ENCODE assay signal across 18 cellular contexts in the genomic region with DNA sequence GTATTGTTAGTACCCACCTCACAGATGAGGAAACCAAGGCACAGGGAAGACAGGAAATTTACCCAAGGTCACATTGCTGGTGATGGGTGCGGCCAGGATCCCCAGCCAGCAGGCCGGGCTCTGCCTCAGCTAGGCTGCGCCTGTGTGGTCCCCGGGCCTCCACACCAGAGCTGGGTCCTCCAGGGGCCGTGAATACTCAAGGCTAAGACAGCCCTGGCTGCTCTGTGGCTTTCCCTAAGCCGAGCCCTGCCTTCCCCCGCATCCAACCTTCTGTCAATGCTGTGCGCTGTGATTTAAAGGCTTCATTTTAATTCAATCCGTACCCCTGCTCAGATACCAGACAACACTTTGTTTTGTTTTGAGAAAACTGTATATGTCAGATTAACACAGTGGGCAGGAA.
DNase-seq lines count a peak whose midpoint lies in the region; ATAC-seq, FAIRE-seq and TF ChIP-seq lines count a peak whose summit lies in the region.
"Had no signal": no experiment of that assay in that cellular context is flagged by ENCODE, and none has a peak within 500 bp of the region (broad histone marks: within the 10 kb centered on the region; RNA-seq: fewer than 3 reads in every experiment).

No MANE protein-coding gene starts in this region.

- DNase-seq in HepG2 (ENCODE audit: low spot score), result no peak
- DNase-seq in right lobe of liver, result no peak
- peak; percentile 28 for DNase-seq in iPS-NIHi11 (ENCODE audit: low spot score)
- DNase-seq in posterior vena cava (ENCODE audit: low spot score), result peak; percentile 70
- DNase-seq in GM19240 (ENCODE audit: insufficient read length, low spot score), result no peak
- DNase-seq in CD8-positive, alpha-beta T cell, result no peak
- DNase-seq: COR-L47, DMS153, H9, NCI-H187, NCI-H345, NCI-H526, SHP77 had no signal

- H3K27me3 Mint-ChIP-seq in CD8-positive, alpha-beta T cell (ENCODE audit: low read depth), result peaks cover 4% of the 10 kb centered on the region

- no peak for ATAC-seq in HepG2
- no peak for ATAC-seq in right lobe of liver
- no peak for ATAC-seq in GM18907 (IDR thresholded peaks at IDR 0.05; ENCODE audit: unreplicated experiment)
- ATAC-seq in CD8-positive, alpha-beta T cell, result no peak

- H3K27ac Mint-ChIP-seq in CD8-positive, alpha-beta T cell, result no peak overlapping the region
- H3K27ac Mint-ChIP-seq: H9 had no signal

- H3K4me2 ChIP-seq in HepG2 (ENCODE audit: low read depth, low read length), result no peak overlapping the region

- no peak for FAIRE-seq in HepG2 (lab: Jason Lieb, UNC)
- FAIRE-seq: A204.1, GM12892, RCC 7860 had no signal

- POLR2A ChIA-PET in HepG2 (lab: Yijun Ruan, JAX), result no interaction called here
- POLR2A ChIA-PET in CD8-positive, alpha-beta T cell (lab: Charles Lee), result no interaction called here

- H3K4me1 Mint-ChIP-seq in CD8-positive, alpha-beta T cell (ENCODE audit: low read depth), result no peaks in the 10 kb centered on the region

- no peak overlapping the region for H3K4me3 Mint-ChIP-seq in CD8-positive, alpha-beta T cell
- H3K4me3 Mint-ChIP-seq: H9 had no signal

- H3K4me1 ChIP-seq in HepG2 (ENCODE audit: insufficient read depth, low read length) (peaks cover 35% of the 10 kb centered on the region), right lobe of liver (peaks cover 0 to 15% (median 3%) of the 10 kb centered on the region in 4 donors)
- H3K4me1 ChIP-seq in CD8-positive, alpha-beta T cell (ENCODE audit: insufficient read depth, low read length), result no peaks in the 10 kb centered on the region

- WGBS in HepG2 (ENCODE audit: low lambda C conversion rate), result 57% methylated on average over 9 of the region's 9 CpGs
- 94% methylated on average over 6 of the region's 9 CpGs for WGBS in right lobe of liver (ENCODE audit: insufficient coverage, low coverage, low lambda C conversion rate, missing lambda C conversion rate)

- CTCF ChIA-PET in HepG2 (lab: Yijun Ruan, JAX; ENCODE audit: low intra/inter-chr PET ratio, low total read pairs), result no interaction called here
- CTCF ChIA-PET in CD8-positive, alpha-beta T cell (lab: Charles Lee), result no interaction called here

- no peak for TF ChIP-seq EP300 in HepG2 (IDR thresholded peaks at IDR 0.05; ENCODE audit: low read depth in 2 of 2, low read length in 2 of 2)
- TF ChIP-seq EP300 in HepG2 (CRISPR knock-in tag; IDR thresholded peaks at IDR 0.05; ENCODE audit: borderline replicate concordance), result no peak

- H4K20me1 ChIP-seq in HepG2 (ENCODE audit: insufficient read depth, low read length), result no peaks in the 10 kb centered on the region

- no peak for TF ChIP-seq RAD21 in HepG2 (CRISPR knock-in tag; IDR thresholded peaks at IDR 0.05)

- TF ChIP-seq CTCF in HepG2 (CRISPR knock-in tag; IDR thresholded peaks at IDR 0.05) (no peak), right lobe of liver (IDR thresholded peaks at IDR 0.05) (no peak)
- TF ChIP-seq CTCF in CD8-positive, alpha-beta T cell (IDR thresholded peaks at IDR 0.05), result no peak

- no peak overlapping the region for H2AFZ ChIP-seq in HepG2 (ENCODE audit: low read length)

- in situ Hi-C loops in HepG2 (cut with HindIII; ENCODE audit: extremely low pct_ligation_motif_present, low pct_unique_long_range_greater_than_20kb), result no loop called here

- no peaks in the 10 kb centered on the region for H3K9me3 Mint-ChIP-seq in CD8-positive, alpha-beta T cell
- H3K9me3 Mint-ChIP-seq: H9 had no signal

- H3K27me3 ChIP-seq in HepG2 (ENCODE audit: control insufficient read depth in 1 of 2, insufficient read depth in 2 of 2, low read length in 2 of 2) (peaks cover 10 to 25% of the 10 kb centered on the region in 2 experiments; a peak in 4 of 5 replicates), right lobe of liver (no peaks in the 10 kb centered on the region)
- no peaks in the 10 kb centered on the region for H3K27me3 ChIP-seq in CD8-positive, alpha-beta T cell (ENCODE audit: insufficient read depth, low read length)

- H3K27ac ChIP-seq in HepG2 (ENCODE audit: extremely low read length, insufficient read depth, low read length) (no peak overlapping the region), right lobe of liver (no peak overlapping the region)
- H3K27ac ChIP-seq in CD8-positive, alpha-beta T cell (ENCODE audit: low read depth, low read length), result no peak overlapping the region
- H3K27ac ChIP-seq: C4-2B had no signal

- no peaks in the 10 kb centered on the region for H3K79me2 ChIP-seq in HepG2 (ENCODE audit: insufficient read depth, low read length)

- no peaks in the 10 kb centered on the region for H3K9me3 ChIP-seq in HepG2 (ENCODE audit: low read length)
- H3K9me3 ChIP-seq in right lobe of liver, result no peaks in the 10 kb centered on the region
- H3K9me3 ChIP-seq in CD8-positive, alpha-beta T cell (ENCODE audit: low read length), result no peaks in the 10 kb centered on the region

- BruUV-seq in HepG2 (replicated peaks; lab: Mats Ljungman, UMichigan), result no TSS peak

- no peak overlapping the region for H3K9ac ChIP-seq in HepG2 (ENCODE audit: insufficient read depth, low read depth, low read length)

- H3K36me3 Mint-ChIP-seq in CD8-positive, alpha-beta T cell, result no peaks in the 10 kb centered on the region

- H3K36me3 ChIP-seq in HepG2 (replicated peaks in 1 of 2; ENCODE audit: control insufficient read depth in 1 of 2, insufficient read depth in 2 of 2, low read length in 2 of 2) (no peaks in the 10 kb centered on the region), right lobe of liver (no peaks in the 10 kb centered on the region)
- no peaks in the 10 kb centered on the region for H3K36me3 ChIP-seq in CD8-positive, alpha-beta T cell (ENCODE audit: insufficient read depth, low read length)

- intact Hi-C loops in HepG2 (cut with micrococcal nuclease; ENCODE audit: unreplicated experiment), result no loop called here
- intact Hi-C loops in right lobe of liver (cut with DNase I), result no loop called here
- intact Hi-C loops in posterior vena cava (cut with DNase I), result no loop called here
- intact Hi-C loops in CD8-positive, alpha-beta T cell (cut with DNase I, micrococcal nuclease), result no loop called here

- TF ChIP-seq POLR2A in HepG2 (IDR thresholded peaks at IDR 0.05; ENCODE audit: insufficient read depth in 1 of 2, low read depth in 2 of 2, low read length in 2 of 2) (no peak), right lobe of liver (IDR thresholded peaks at IDR 0.05) (no peak)

- H3K4me3 ChIP-seq in HepG2 (replicated peaks in 1 of 3; ENCODE audit: insufficient read depth in 1 of 3, low read depth in 2 of 3, low read length in 3 of 3), result no peak overlapping the region
- H3K4me3 ChIP-seq in right lobe of liver, result no peak overlapping the region
- H3K4me3 ChIP-seq in CD8-positive, alpha-beta T cell (ENCODE audit: low read depth, low read length), result no peak overlapping the region

TF ChIP-seq in HepG2, 621 proteins besides CTCF, POLR2A, EP300 and RAD21:
- TF ChIP-seq RFXANK (CRISPR knock-in tag; IDR thresholded peaks at IDR 0.05) (no peak), ZNF629 (CRISPR knock-in tag; conservative IDR thresholded peaks at IDR 0.05) (peak; percentile 56; the same call in 1 of the 2 replicates), CCDC6 (CRISPR knock-in tag; IDR thresholded peaks at IDR 0.05) (no peak)

Comparison
In these comparisons a context has a peak if more than half of its experiments do, and no peak if none do; other contexts are left out.
1. DNase-seq: peak in iPS-NIHi11 (single experiment) and posterior vena cava (single experiment); none in HepG2 (single experiment), right lobe of liver (0 of 3), GM19240 (single experiment) and CD8-positive, alpha-beta T cell (0 of 7).